ENCODE assay signal across 24 cellular contexts in the genomic region with DNA sequence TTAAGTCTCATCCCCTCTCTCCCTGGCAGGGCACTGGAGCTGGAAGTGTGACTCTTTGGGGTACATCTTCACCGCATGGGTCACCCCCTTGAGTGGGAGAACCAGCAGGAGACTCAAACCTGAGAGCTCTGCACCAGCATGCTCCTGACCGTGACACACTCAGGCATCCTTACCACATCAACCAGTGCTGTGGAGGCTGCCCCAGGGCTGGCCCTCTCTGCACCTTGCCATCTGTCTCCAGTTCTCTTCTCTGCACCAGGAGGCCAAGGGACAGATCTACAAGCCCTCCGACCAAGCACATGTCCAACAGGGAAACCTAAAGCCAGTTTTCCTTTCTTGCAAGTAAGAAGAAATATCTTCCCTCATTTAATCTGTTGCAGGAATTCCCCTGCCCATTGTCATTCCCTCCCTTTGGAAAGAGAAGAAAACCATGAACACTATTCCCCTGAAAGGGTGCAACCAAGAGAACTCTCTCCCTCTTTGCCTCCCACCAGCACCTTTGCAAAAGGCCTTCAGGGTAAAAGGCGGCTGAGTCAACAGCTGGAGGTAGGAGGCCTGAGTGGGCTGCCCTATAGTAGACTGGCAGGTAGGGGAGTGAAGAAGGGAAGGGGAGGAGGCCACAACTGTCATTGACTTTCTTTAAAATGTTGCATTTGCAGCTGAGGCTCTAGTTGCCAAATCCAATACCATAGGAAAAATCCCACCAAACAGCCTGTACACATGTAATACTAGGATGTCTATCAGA.
DNase-seq lines count a peak whose midpoint lies in the region; ATAC-seq and TF ChIP-seq lines count a peak whose summit lies in the region.
"Had no signal": no experiment of that assay in that cellular context is flagged by ENCODE, and none has a peak within 500 bp of the region (broad histone marks: within the 10 kb centered on the region; RNA-seq: fewer than 3 reads in every experiment).

No MANE protein-coding gene starts in this region.

- H3K4me3 ChIP-seq in upper lobe of left lung (no peak overlapping the region), tibial artery (no peak overlapping the region)
- H3K4me3 ChIP-seq: GM23248, PC-9, SJCRH30 had no signal

- 80 to 95% methylated on average over 4 of the region's 4 CpGs for WGBS in upper lobe of left lung, 2 donors

- H3K4me1 Mint-ChIP-seq in activated T-cell treated with anti-CD3 and anti-CD28 coated beads, Interleukin-2, amount 50 U/mL, for 4 hours (ENCODE audit: low read depth) = peaks cover 7% of the 10 kb centered on the region

- CTCF ChIA-PET in HEK293T (lab: Yijun Ruan, JAX) = no interaction called here

- no peaks in the 10 kb centered on the region for H3K9me3 Mint-ChIP-seq in activated T-cell treated with anti-CD3 and anti-CD28 coated beads, Interleukin-2, amount 50 U/mL, for 4 hours
- H3K9me3 Mint-ChIP-seq: H9 had no signal

- H3K27me3 ChIP-seq in upper lobe of left lung = no peaks in the 10 kb centered on the region
- H3K27me3 ChIP-seq in tibial artery = peaks cover 0 to 19% of the 10 kb centered on the region in 2 donors
- H3K27me3 ChIP-seq: SJCRH30 had no signal

- peak; percentile 24 to 31 for ATAC-seq in activated T-cell treated with anti-CD3 and anti-CD28 coated beads, Interleukin-2, amount 50 U/mL, for 4 hours
- ATAC-seq in upper lobe of left lung (ENCODE audit: low FRiP score in 2 of 2) = peak; percentile 19 to 31
- ATAC-seq: Right ventricle myocardium inferior had no signal

- TF ChIP-seq EP300 in upper lobe of left lung (IDR thresholded peaks at IDR 0.05) = no peak

- no peaks in the 10 kb centered on the region for H3K36me3 ChIP-seq in upper lobe of left lung
- H3K36me3 ChIP-seq in tibial artery = no peaks in the 10 kb centered on the region
- H3K36me3 ChIP-seq: SJCRH30 had no signal

- H3K4me1 ChIP-seq in upper lobe of left lung (no peaks in the 10 kb centered on the region), tibial artery (no peaks in the 10 kb centered on the region)
- H3K4me1 ChIP-seq: SJCRH30 had no signal

- H3K27ac ChIP-seq in caudate nucleus (ENCODE audit: low read depth, low read length) = no peak overlapping the region
- H3K27ac ChIP-seq in upper lobe of left lung = no peak overlapping the region
- no peak overlapping the region for H3K27ac ChIP-seq in tibial artery
- H3K27ac ChIP-seq: GM23248, PC-9, SJCRH30 had no signal

- DNase-seq in activated T-cell treated with anti-CD3 and anti-CD28 coated beads, Interleukin-2, amount 50 U/mL, for 4 hours = no peak
- DNase-seq in activated T-cell treated with anti-CD3 and anti-CD28 coated beads for 4 hours (no peak), caudate nucleus (lab: John Stamatoyannopoulos, UW) (peak in 33 of 61 donors; percentile 2 to 86 (median 30)), putamen (ENCODE audit: low spot score) (peak; percentile 42), upper lobe of left lung (no peak), HEK293T (ENCODE audit: extremely low spot score) (no peak), tibial artery (no peak)
- DNase-seq in activated CD8-positive, alpha-beta memory T cell treated with anti-CD3 and anti-CD28 coated beads, Interleukin-2, amount 50 U/mL, for 48 hours = no peak
- DNase-seq: 8988T; ACHN; Calu3; DMS79 treated with DMSO at 0.1 percent for 48 hours; GM23248; H9; KBM-7; MM.1S; NCI-H2029; NCI-H446; NCI-H524 treated with DMSO at 0.1 percent for 48 hours; NCI-H774; NK-92 treated with Interleukin-12 subunit alpha and Interleukin-12 subunit beta, amount 100 ng/mL, for 24 hours; PC-9; SJCRH30 had no signal

- POLR2A ChIA-PET in HEK293T (lab: Yijun Ruan, JAX) = no interaction called here

- peaks cover 7% of the 10 kb centered on the region for H3K27me3 Mint-ChIP-seq in activated T-cell treated with anti-CD3 and anti-CD28 coated beads, Interleukin-2, amount 50 U/mL, for 4 hours (ENCODE audit: low read depth)

- TF ChIP-seq POLR2A in upper lobe of left lung (IDR thresholded peaks at IDR 0.05) = no peak

- no peak overlapping the region for H3K4me3 Mint-ChIP-seq in activated T-cell treated with anti-CD3 and anti-CD28 coated beads, Interleukin-2, amount 50 U/mL, for 4 hours
- H3K4me3 Mint-ChIP-seq: H9 had no signal

- no peaks in the 10 kb centered on the region for H3K36me3 Mint-ChIP-seq in activated T-cell treated with anti-CD3 and anti-CD28 coated beads, Interleukin-2, amount 50 U/mL, for 4 hours (ENCODE audit: insufficient read depth)

- intact Hi-C loops in tibial artery (cut with DNase I; ENCODE audit: low total_unique reads) = no loop called here

- H3K9me3 ChIP-seq in upper lobe of left lung = no peaks in the 10 kb centered on the region
- no peaks in the 10 kb centered on the region for H3K9me3 ChIP-seq in tibial artery
- H3K9me3 ChIP-seq: SJCRH30 had no signal

- TF ChIP-seq CTCF in upper lobe of left lung (IDR thresholded peaks at IDR 0.05) (no peak), tibial artery (IDR thresholded peaks at IDR 0.05) (no peak)

TF ChIP-seq in HEK293T, 16 proteins besides CTCF, POLR2A, EP300 and RAD21:
- TF ChIP-seq ZNF384 (IDR thresholded peaks at IDR 0.05) = no peak
- no peak for TF ChIP-seq FOXM1 (IDR thresholded peaks at IDR 0.05; ENCODE audit: borderline replicate concordance)
- TF ChIP-seq BHLHE40 (IDR thresholded peaks at IDR 0.05; ENCODE audit: borderline replicate concordance) = no peak
- TF ChIP-seq LEF1 (IDR thresholded peaks at IDR 0.05; ENCODE audit: borderline replicate concordance) = no peak
- TF ChIP-seq FOXA1 (IDR thresholded peaks at IDR 0.05) = no peak
- no peak for TF ChIP-seq ARNT (IDR thresholded peaks at IDR 0.05)
- no peak for TF ChIP-seq HDGF (IDR thresholded peaks at IDR 0.05; ENCODE audit: borderline replicate concordance)
- TF ChIP-seq CTBP1 (IDR thresholded peaks at IDR 0.05; ENCODE audit: borderline replicate concordance) = no peak
- TF ChIP-seq, protein P1, sequence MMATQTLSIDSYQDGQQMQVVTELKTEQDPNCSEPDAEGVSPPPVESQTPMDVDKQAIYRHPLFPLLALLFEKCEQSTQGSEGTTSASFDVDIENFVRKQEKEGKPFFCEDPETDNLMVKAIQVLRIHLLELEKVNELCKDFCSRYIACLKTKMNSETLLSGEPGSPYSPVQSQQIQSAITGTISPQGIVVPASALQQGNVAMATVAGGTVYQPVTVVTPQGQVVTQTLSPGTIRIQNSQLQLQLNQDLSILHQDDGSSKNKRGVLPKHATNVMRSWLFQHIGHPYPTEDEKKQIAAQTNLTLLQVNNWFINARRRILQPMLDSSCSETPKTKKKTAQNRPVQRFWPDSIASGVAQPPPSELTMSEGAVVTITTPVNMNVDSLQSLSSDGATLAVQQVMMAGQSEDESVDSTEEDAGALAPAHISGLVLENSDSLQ (IDR thresholded peaks at IDR 0.05) = no peak
- TF ChIP-seq NFRKB (IDR thresholded peaks at IDR 0.05) = no peak
- TF ChIP-seq SP1 (IDR thresholded peaks at IDR 0.05) = no peak
- no peak for TF ChIP-seq FOXK2 (IDR thresholded peaks at IDR 0.05)
- no peak for TF ChIP-seq ELF4 (IDR thresholded peaks at IDR 0.05)

Comparison
In these comparisons a context has a peak if more than half of its experiments do, and no peak if none do; other contexts are left out.
1. DNase-seq: peak in caudate nucleus (33 of 61) and putamen (single experiment); none in activated T-cell treated with anti-CD3 and anti-CD28 coated beads, Interleukin-2, amount 50 U/mL, for 4 hours (single experiment), activated T-cell treated with anti-CD3 and anti-CD28 coated beads for 4 hours (single experiment), upper lobe of left lung (0 of 2), activated CD8-positive, alpha-beta memory T cell treated with anti-CD3 and anti-CD28 coated beads, Interleukin-2, amount 50 U/mL, for 48 hours (single experiment), HEK293T (single experiment) and tibial artery (0 of 2).